ENCODE assay signal across 8 cellular contexts in genomic region chr12:6788972-6789905, GRCh38. TPM values are rescaled to one million over a fixed set of nuclear protein-coding genes. Genes with fewer than 3 reads are reported as not detected.
DNase-seq lines count a peak whose midpoint lies in the region; ATAC-seq and TF ChIP-seq lines count a peak whose summit lies in the region.

TSS of gene CD4 (plus strand) at chr12:6789528. CDS start at chr12:6800139, 10,611 bp downstream.

- DNase-seq in Kasumi-1 (lab: John Stamatoyannopoulos, UW) (peak; percentile 73 to 76), left colon (peak; percentile 64 to 69), GM13976 (ENCODE audit: low spot score) (no peak), DMS53 (lab: John Stamatoyannopoulos, UW) (no peak), glomerular visceral epithelial cell (ENCODE audit: extremely low spot score) (no peak)
- DNase-seq in activated T-cell treated with anti-CD3 and anti-CD28 coated beads, Interleukin-2, amount 50 U/mL, for 48 hours, result peak; percentile 84 to 87
- peak; percentile 81 for DNase-seq in stimulated activated CD4-positive, alpha-beta T cell treated with anti-CD3 and anti-CD28 coated beads, Interleukin-4, amount 100 ng/mL, for 24 hours

- peak; percentile 34 for ATAC-seq in left colon
- ATAC-seq in GM18511 (IDR thresholded peaks at IDR 0.05; ENCODE audit: unreplicated experiment), result no peak

- intact Hi-C loops in left colon (cut with DNase I, micrococcal nuclease), result no loop called here

- no peak for TF ChIP-seq CTCF in GM13976 (IDR thresholded peaks at IDR 0.05; ENCODE audit: borderline replicate concordance, control extremely low read depth, extremely low read depth, insufficient read depth, missing control alignments)

- in situ Hi-C loops in GM13976 (cut with MboI; ENCODE audit: low sequenced_read_pairs, unreplicated experiment), result no loop called here

RNA-seq across cellular contexts. Expression of gene CD4, which starts in this region (rescaled TPM):
- 10 to 100 TPM in 1 of 2 donors, 1 to 10 TPM in 1; 4.3 to 18.1 TPM for total RNA-seq in left colon

Comparison
In these comparisons a context has a peak if more than half of its experiments do, and no peak if none do; other contexts are left out.
1. DNase-seq: peak in Kasumi-1 (2 of 2), activated T-cell treated with anti-CD3 and anti-CD28 coated beads, Interleukin-2, amount 50 U/mL, for 48 hours (2 of 2), left colon (2 of 2) and stimulated activated CD4-positive, alpha-beta T cell treated with anti-CD3 and anti-CD28 coated beads, Interleukin-4, amount 100 ng/mL, for 24 hours (single experiment); none in GM13976 (single experiment), DMS53 (single experiment) and glomerular visceral epithelial cell (single experiment).